20 cellular contexts compared by ENCODE assay signal in the genomic region with DNA sequence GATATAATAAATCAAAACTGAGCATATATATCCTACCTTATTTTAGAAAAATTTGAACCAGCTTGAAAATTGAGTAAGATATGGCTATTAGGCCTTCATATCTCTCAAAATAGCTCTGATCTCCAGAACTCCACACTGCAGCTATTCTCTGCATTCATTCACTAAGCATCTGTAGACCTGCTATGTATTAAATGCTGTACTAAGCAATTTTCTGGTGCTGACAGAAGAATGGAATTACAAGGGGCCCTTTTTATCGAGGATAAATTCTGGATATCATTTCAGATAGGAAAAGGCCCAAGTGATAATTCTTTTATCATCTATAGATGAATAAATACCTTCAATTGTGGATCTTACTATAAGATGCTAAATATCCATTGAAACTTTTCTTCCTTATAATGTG. TPM values are rescaled to one million over a fixed set of nuclear protein-coding genes. Genes with fewer than 3 reads are reported as not detected.
DNase-seq lines count a peak whose midpoint lies in the region; ATAC-seq and TF ChIP-seq lines count a peak whose summit lies in the region.
"Had no signal": no experiment of that assay in that cellular context is flagged by ENCODE, and none has a peak within 500 bp of the region (broad histone marks: within the 10 kb centered on the region; RNA-seq: fewer than 3 reads in every experiment).

No MANE protein-coding gene starts in this region.

- no peak for ATAC-seq in activated CD4-positive, alpha-beta T cell treated with anti-CD3 and anti-CD28 coated beads for 36 hours
- ATAC-seq: activated T-cell treated with anti-CD3 and anti-CD28 coated beads, Interleukin-2, amount 50 U/mL, for 72 hours; left lobe of liver; mucosa of descending colon had no signal

- no peak for TF ChIP-seq POLR2A in spleen (IDR thresholded peaks at IDR 0.05)

- H3K9me2 ChIP-seq in PC-9 (ENCODE audit: insufficient read depth) = no peaks in the 10 kb centered on the region

- H3K9me3 Mint-ChIP-seq in activated naive CD4-positive, alpha-beta T cell treated with anti-CD3 and anti-CD28 coated beads, Interleukin-2, amount 50 U/mL, for 24 hours = no peaks in the 10 kb centered on the region
- no peaks in the 10 kb centered on the region for H3K9me3 Mint-ChIP-seq in activated CD4-positive, alpha-beta T cell treated with anti-CD3 and anti-CD28 coated beads for 36 hours (ENCODE audit: low read depth)
- H3K9me3 Mint-ChIP-seq: activated T-cell treated with anti-CD3 and anti-CD28 coated beads, Interleukin-2, amount 50 U/mL, for 72 hours had no signal

- H3K27ac ChIP-seq in PC-9 (no peak overlapping the region), spleen (peak overlapping the region in 7 of 8 donors; percentile 93 to 100 (median 99)), dorsolateral prefrontal cortex (no peak overlapping the region)

- no peak for DNase-seq in activated naive CD4-positive, alpha-beta T cell (lab: John Stamatoyannopoulos, UW)
- no peak for DNase-seq in PC-9
- DNase-seq in spleen = no peak
- DNase-seq in dorsolateral prefrontal cortex = no peak
- DNase-seq in activated CD4-positive, alpha-beta T cell treated with anti-CD3 and anti-CD28 coated beads for 36 hours = no peak
- DNase-seq: ACHN; activated T-cell treated with anti-CD3 and anti-CD28 coated beads, Interleukin-2, amount 50 U/mL, for 72 hours; DMS53; H7; head of caudate nucleus; mucosa of descending colon; NCI-H1436 treated with DMSO at 0.1 percent for 48 hours; Peyer's patch; stimulated activated CD8-positive, alpha-beta memory T cell treated with anti-CD3 and anti-CD28 coated beads, Interleukin-4, amount 100 ng/mL, for 48 hours; substantia nigra; T1000; uterus had no signal

- CTCF ChIA-PET in PC-9 (lab: Charles Lee) = no interaction called here
- CTCF ChIA-PET in activated CD4-positive, alpha-beta T cell treated with anti-CD3 and anti-CD28 coated beads for 36 hours (lab: Charles Lee) = interaction anchor here (1.0 kb wide), 1 partner anchor 23 kb away, joined by 4 read pairs; no protein-coding TSS in a partner anchor

- intact Hi-C loops in PC-9 (cut with micrococcal nuclease; ENCODE audit: unreplicated experiment) = no loop called here
- intact Hi-C loops in spleen (cut with DNase I; ENCODE audit: low total_unique reads) = no loop called here
- intact Hi-C loops in dorsolateral prefrontal cortex (cut with DNase I) = loop anchor here in 1 of 2 donors (10.0 kb wide), 3 partner anchors 159 to 581 kb away; a partner anchor contains a TSS
- intact Hi-C loops in activated CD4-positive, alpha-beta T cell treated with anti-CD3 and anti-CD28 coated beads for 36 hours (cut with DNase I, micrococcal nuclease) = loop anchor here in 1 of 2 experiments (10.0 kb wide), 2 partner anchors 539 to 1639 kb away; a partner anchor contains a TSS

- H2AFZ ChIP-seq in PC-9 = no peak overlapping the region

- POLR2A ChIA-PET in PC-9 (lab: Charles Lee; ENCODE audit: unreplicated experiment) = no interaction called here
- POLR2A ChIA-PET in activated CD4-positive, alpha-beta T cell treated with anti-CD3 and anti-CD28 coated beads for 36 hours (lab: Charles Lee) = no interaction called here

- no peaks in the 10 kb centered on the region for H3K9me3 ChIP-seq in PC-9 (ENCODE audit: insufficient read depth, low read depth)
- H3K9me3 ChIP-seq in spleen = no peaks in the 10 kb centered on the region
- H3K9me3 ChIP-seq: mucosa of descending colon, Peyer's patch, uterus had no signal

- TF ChIP-seq CTCF in PC-9 (conservative IDR thresholded peaks at IDR 0.05) (no peak), spleen (IDR thresholded peaks at IDR 0.05 in 8 of 11, conservative IDR thresholded peaks at IDR 0.05 in 3 of 11) (no peak), dorsolateral prefrontal cortex (IDR thresholded peaks at IDR 0.05 in 54 of 56, conservative IDR thresholded peaks at IDR 0.05 in 2 of 56; ENCODE audit: low read depth in 1 of 56, partially characterized antibody in 56 of 56) (no peak)

- 0 out of 2 replicates have a peak overlapping the region, but pooled peaks have one; percentile 95 for H3K4me3 ChIP-seq in PC-9
- H3K4me3 ChIP-seq in spleen = no peak overlapping the region
- H3K4me3 ChIP-seq in dorsolateral prefrontal cortex = no peak overlapping the region
- H3K4me3 ChIP-seq: mucosa of descending colon, uterus had no signal

- peak overlapping the region; percentile 8 for H3K27ac Mint-ChIP-seq in activated naive CD4-positive, alpha-beta T cell treated with anti-CD3 and anti-CD28 coated beads, Interleukin-2, amount 50 U/mL, for 24 hours
- H3K27ac Mint-ChIP-seq in activated CD4-positive, alpha-beta T cell treated with anti-CD3 and anti-CD28 coated beads for 36 hours = no peak overlapping the region

- H3K4me1 ChIP-seq in PC-9 (replicated peaks; ENCODE audit: insufficient read depth) (peaks cover 29% of the 10 kb centered on the region), spleen (peaks cover 30 to 69% (median 45%) of the 10 kb centered on the region in 6 donors)

- no peaks in the 10 kb centered on the region for H3K27me3 ChIP-seq in PC-9 (ENCODE audit: insufficient read depth, low read depth)
- H3K27me3 ChIP-seq in spleen (replicated peaks in 1 of 7) = no peaks in the 10 kb centered on the region
- H3K27me3 ChIP-seq in dorsolateral prefrontal cortex = no peaks in the 10 kb centered on the region
- H3K27me3 ChIP-seq: Peyer's patch, uterus had no signal

- peaks cover 43% of the 10 kb centered on the region for H3K79me2 ChIP-seq in PC-9 (ENCODE audit: low read depth)

- H3K4me3 Mint-ChIP-seq in activated naive CD4-positive, alpha-beta T cell treated with anti-CD3 and anti-CD28 coated beads, Interleukin-2, amount 50 U/mL, for 24 hours = no peak overlapping the region
- H3K4me3 Mint-ChIP-seq in activated CD4-positive, alpha-beta T cell treated with anti-CD3 and anti-CD28 coated beads for 36 hours = no peak overlapping the region
- H3K4me3 Mint-ChIP-seq: activated T-cell treated with anti-CD3 and anti-CD28 coated beads, Interleukin-2, amount 50 U/mL, for 72 hours; brain had no signal

- H3K36me3 Mint-ChIP-seq in activated naive CD4-positive, alpha-beta T cell treated with anti-CD3 and anti-CD28 coated beads, Interleukin-2, amount 50 U/mL, for 24 hours = peaks cover 25% of the 10 kb centered on the region
- peaks cover 31% of the 10 kb centered on the region for H3K36me3 Mint-ChIP-seq in activated CD4-positive, alpha-beta T cell treated with anti-CD3 and anti-CD28 coated beads for 36 hours (ENCODE audit: low read depth)

- H3K4me1 Mint-ChIP-seq in activated naive CD4-positive, alpha-beta T cell treated with anti-CD3 and anti-CD28 coated beads, Interleukin-2, amount 50 U/mL, for 24 hours = peaks cover 52% of the 10 kb centered on the region
- peaks cover 28% of the 10 kb centered on the region for H3K4me1 Mint-ChIP-seq in activated CD4-positive, alpha-beta T cell treated with anti-CD3 and anti-CD28 coated beads for 36 hours

- no peaks in the 10 kb centered on the region for H4K20me1 ChIP-seq in PC-9 (ENCODE audit: insufficient read depth)

- WGBS in spleen, 5 donors = 86 to 98% (median 93%) methylated on average over 1 of the region's 1 CpG

- H3K4me2 ChIP-seq in PC-9 = peak overlapping the region; percentile 96; the same call in 1 of the 2 replicates

- H3F3A ChIP-seq in PC-9 (ENCODE audit: insufficient read depth, low read depth) = peaks cover 8% of the 10 kb centered on the region; the same call in 1 of the 2 replicates

- no TSS peak for BruUV-seq in PC-9 (replicated peaks; lab: Mats Ljungman, UMichigan)

- no peaks in the 10 kb centered on the region for H3K27me3 Mint-ChIP-seq in activated naive CD4-positive, alpha-beta T cell treated with anti-CD3 and anti-CD28 coated beads, Interleukin-2, amount 50 U/mL, for 24 hours
- no peaks in the 10 kb centered on the region for H3K27me3 Mint-ChIP-seq in activated CD4-positive, alpha-beta T cell treated with anti-CD3 and anti-CD28 coated beads for 36 hours

- H3K36me3 ChIP-seq in PC-9 (ENCODE audit: low read depth) (peaks cover 10% of the 10 kb centered on the region; the same call in 1 of the 2 replicates), spleen (peaks cover 3 to 42% (median 18%) of the 10 kb centered on the region in 6 donors)
- H3K36me3 ChIP-seq: uterus had no signal

RNA-seq across cellular contexts. Expression of a gene that starts 1.9 kb away (rescaled TPM):
- total RNA-seq in PC-9 (2021) (11.9 and 16.7 TPM in 2 replicates), spleen (10 to 100 TPM; 17.9 to 42.0 (median 25.7) TPM), dorsolateral prefrontal cortex (10 to 100 TPM; 12.4 to 45.4 (median 22.4) TPM)
- 1 to 10 TPM; 3.1 to 5.3 (median 4.1) TPM for polyA plus RNA-seq in spleen
- total RNA-seq in activated CD4-positive, alpha-beta T cell treated with anti-CD3 and anti-CD28 coated beads for 36 hours = 10 to 100 TPM; 18.4 TPM

RNA-seq across cellular contexts. Expression of a gene that starts 1.9 kb away (rescaled TPM):
- total RNA-seq in PC-9 (2021) (7.1 and 7.3 TPM in 2 replicates), spleen (10 to 100 TPM; 36.0 to 51.2 (median 42.6) TPM), dorsolateral prefrontal cortex (10 to 100 TPM; 20.6 to 68.6 (median 39.7) TPM)
- 10 to 100 TPM in 2 of 3 donors, 1 to 10 TPM in 1; 9.4 to 24.2 (median 14.4) TPM for polyA plus RNA-seq in spleen
- total RNA-seq in activated CD4-positive, alpha-beta T cell treated with anti-CD3 and anti-CD28 coated beads for 36 hours = 10 to 100 TPM; 32.9 to 33.7 TPM

RNA-seq across cellular contexts. Expression of a gene that starts 39.7 kb away (rescaled TPM):
- total RNA-seq in PC-9 (2021) (0.24 TPM in 1 of 2 replicates, not detected in the other), spleen (not detected), dorsolateral prefrontal cortex (1 to 10 TPM in 26 of 120 experiments, under 1 TPM in 33, not detected in 61; 0.28 to 3.6 (median 0.96) TPM)
- under 1 TPM in 1 of 3 donors, not detected in 2; 0.74 TPM for polyA plus RNA-seq in spleen
- not detected for total RNA-seq in activated CD4-positive, alpha-beta T cell treated with anti-CD3 and anti-CD28 coated beads for 36 hours
- total RNA-seq: H7, left lobe of liver, mucosa of descending colon, Peyer's patch, uterus had no signal

Comparison
In these comparisons a context has a peak if more than half of its experiments do, and no peak if none do; other contexts are left out.
1. H3K27ac ChIP-seq: peak in spleen (7 of 8); none in PC-9 (single experiment) and dorsolateral prefrontal cortex (0 of 59).